14 cellular contexts compared by ENCODE assay signal in genomic region chr1:22414244-22414751, GRCh38. TPM values are rescaled to one million over a fixed set of nuclear protein-coding genes. Genes with fewer than 3 reads are reported as not detected.
DNase-seq lines count a peak whose midpoint lies in the region; ATAC-seq and TF ChIP-seq lines count a peak whose summit lies in the region.
"Had no signal": no experiment of that assay in that cellular context is flagged by ENCODE, and none has a peak within 500 bp of the region (broad histone marks: within the 10 kb centered on the region; RNA-seq: fewer than 3 reads in every experiment).

No MANE protein-coding gene starts in this region.

- ATAC-seq in GM21529 (IDR thresholded peaks at IDR 0.05; ENCODE audit: unreplicated experiment): no peak
- ATAC-seq: stimulated activated naive CD8-positive, alpha-beta T cell treated with anti-CD3 and anti-CD28 coated beads, Interleukin-15, amount 100 ng/mL, for 72 hours had no signal

- no peak for TF ChIP-seq CTCF in AG10803 (conservative IDR thresholded peaks at IDR 0.05; ENCODE audit: low read length)

- H3K4me3 ChIP-seq in AG10803 (ENCODE audit: low read length): no peak overlapping the region
- H3K4me3 ChIP-seq: cardiac muscle cell had no signal

- DNase-seq in AG10803 (ENCODE audit: low read depth): peak; percentile 4
- peak; percentile 19 to 90 (median 73) for DNase-seq in NCI-H1417 (lab: John Stamatoyannopoulos, UW)
- DNase-seq in astrocyte of the hippocampus (ENCODE audit: low read depth, low spot score): peak; percentile 43
- DNase-seq in mesenteric fat pad (ENCODE audit: low spot score): peak; percentile 49
- DNase-seq in stimulated activated CD4-positive, alpha-beta T cell treated with anti-CD3 and anti-CD28 coated beads, Interleukin-2, amount 100 ng/mL, for 48 hours: no peak
- no peak for DNase-seq in SK-N-DZ (ENCODE audit: low spot score)
- DNase-seq in SW 1271 (lab: John Stamatoyannopoulos, UW): no peak
- DNase-seq: activated T-cell treated with anti-CD3 and anti-CD28 coated beads for 4 hours; foreskin melanocyte; NCI-H526 treated with DMSO at 0.1 percent for 48 hours; stimulated activated CD4-positive, alpha-beta T cell treated with anti-CD3 and anti-CD28 coated beads, Interleukin-15, amount 100 ng/mL, for 24 hours; stimulated activated naive CD8-positive, alpha-beta T cell treated with anti-CD3 and anti-CD28 coated beads, Interleukin-15, amount 100 ng/mL, for 72 hours had no signal

RNA-seq across cellular contexts. Expression of gene ZBTB40, which starts 37.4 kb away (rescaled TPM):
- 17.4 TPM for total RNA-seq in mesenteric fat pad
- polyA plus RNA-seq in SK-N-DZ (2014; cell fraction: cytosol; rRNA removed): 14.9 and 17.1 TPM in 2 replicates
- polyA plus RNA-seq in SK-N-DZ (2014; cell fraction: nucleus; rRNA removed): 53.1 and 73.3 TPM in 2 replicates

Comparison
In these comparisons a context has a peak if more than half of its experiments do, and no peak if none do; other contexts are left out.
1. DNase-seq: peak in AG10803 (single experiment), NCI-H1417 (3 of 3), astrocyte of the hippocampus (single experiment) and mesenteric fat pad (single experiment); none in stimulated activated CD4-positive, alpha-beta T cell treated with anti-CD3 and anti-CD28 coated beads, Interleukin-2, amount 100 ng/mL, for 48 hours (0 of 2), SK-N-DZ (single experiment) and SW 1271 (0 of 2).